ENCODE assay signal across 1 cellular context in the genomic region with DNA sequence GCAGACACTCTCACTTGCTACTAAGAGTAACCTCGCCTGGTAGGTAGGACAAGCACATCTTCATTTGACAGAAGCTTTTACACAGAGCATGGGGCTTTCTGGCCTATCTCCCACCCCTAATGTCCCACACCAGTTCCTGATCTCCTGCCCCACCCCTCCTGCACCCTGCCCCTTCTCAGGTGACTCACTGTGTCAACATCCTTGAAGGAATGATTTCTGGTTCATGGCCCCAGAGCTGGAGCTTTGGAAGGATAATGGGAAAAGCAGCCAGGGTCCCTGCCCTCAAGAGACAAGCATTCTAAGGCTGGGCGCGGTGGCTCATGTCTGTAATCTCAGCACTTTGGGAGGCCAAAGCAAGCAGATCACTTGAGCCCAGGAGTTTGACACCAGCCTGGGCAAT.
A peak's percentile ranks its signal among the peaks of the same experiment; 100 is the strongest.
TF ChIP-seq lines count a peak whose summit lies in the region.

No MANE protein-coding gene starts in this region.

TF ChIP-seq in HepG2, 621 proteins besides CTCF, POLR2A, EP300 and RAD21:
- TF ChIP-seq FOSL1 (CRISPR knock-in tag; IDR thresholded peaks at IDR 0.05; ENCODE audit: borderline replicate concordance) = peak; percentile 57; the same call in 1 of the 2 replicates
- TF ChIP-seq ZZZ3 (CRISPR knock-in tag; IDR thresholded peaks at IDR 0.05; ENCODE audit: borderline replicate concordance) = no peak
- no peak for TF ChIP-seq ZNF674 (CRISPR knock-in tag; IDR thresholded peaks at IDR 0.05; ENCODE audit: low read depth)
- no peak for TF ChIP-seq AKAP8 (CRISPR knock-in tag; IDR thresholded peaks at IDR 0.05)
- TF ChIP-seq FOXA1 (IDR thresholded peaks at IDR 0.05) = no peak
- 0 out of 2 replicates have a peak, but pooled peaks have one; percentile 14 for TF ChIP-seq FOXA1 (CRISPR knock-in tag; IDR thresholded peaks at IDR 0.05)
- TF ChIP-seq FOXA3 (CRISPR knock-in tag; IDR thresholded peaks at IDR 0.05) = 0 out of 2 replicates have a peak, but pooled peaks have one; percentile 31
- TF ChIP-seq FOSL2 (CRISPR knock-in tag; IDR thresholded peaks at IDR 0.05) = peak; percentile 78
- TF ChIP-seq, protein P1, sequence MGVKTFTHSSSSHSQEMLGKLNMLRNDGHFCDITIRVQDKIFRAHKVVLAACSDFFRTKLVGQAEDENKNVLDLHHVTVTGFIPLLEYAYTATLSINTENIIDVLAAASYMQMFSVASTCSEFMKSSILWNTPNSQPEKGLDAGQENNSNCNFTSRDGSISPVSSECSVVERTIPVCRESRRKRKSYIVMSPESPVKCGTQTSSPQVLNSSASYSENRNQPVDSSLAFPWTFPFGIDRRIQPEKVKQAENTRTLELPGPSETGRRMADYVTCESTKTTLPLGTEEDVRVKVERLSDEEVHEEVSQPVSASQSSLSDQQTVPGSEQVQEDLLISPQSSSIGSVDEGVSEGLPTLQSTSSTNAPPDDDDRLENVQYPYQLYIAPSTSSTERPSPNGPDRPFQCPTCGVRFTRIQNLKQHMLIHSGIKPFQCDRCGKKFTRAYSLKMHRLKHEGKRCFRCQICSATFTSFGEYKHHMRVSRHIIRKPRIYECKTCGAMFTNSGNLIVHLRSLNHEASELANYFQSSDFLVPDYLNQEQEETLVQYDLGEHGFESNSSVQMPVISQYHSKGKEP (CRISPR knock-in tag; IDR thresholded peaks at IDR 0.05) = no peak
- TF ChIP-seq, protein P2, sequence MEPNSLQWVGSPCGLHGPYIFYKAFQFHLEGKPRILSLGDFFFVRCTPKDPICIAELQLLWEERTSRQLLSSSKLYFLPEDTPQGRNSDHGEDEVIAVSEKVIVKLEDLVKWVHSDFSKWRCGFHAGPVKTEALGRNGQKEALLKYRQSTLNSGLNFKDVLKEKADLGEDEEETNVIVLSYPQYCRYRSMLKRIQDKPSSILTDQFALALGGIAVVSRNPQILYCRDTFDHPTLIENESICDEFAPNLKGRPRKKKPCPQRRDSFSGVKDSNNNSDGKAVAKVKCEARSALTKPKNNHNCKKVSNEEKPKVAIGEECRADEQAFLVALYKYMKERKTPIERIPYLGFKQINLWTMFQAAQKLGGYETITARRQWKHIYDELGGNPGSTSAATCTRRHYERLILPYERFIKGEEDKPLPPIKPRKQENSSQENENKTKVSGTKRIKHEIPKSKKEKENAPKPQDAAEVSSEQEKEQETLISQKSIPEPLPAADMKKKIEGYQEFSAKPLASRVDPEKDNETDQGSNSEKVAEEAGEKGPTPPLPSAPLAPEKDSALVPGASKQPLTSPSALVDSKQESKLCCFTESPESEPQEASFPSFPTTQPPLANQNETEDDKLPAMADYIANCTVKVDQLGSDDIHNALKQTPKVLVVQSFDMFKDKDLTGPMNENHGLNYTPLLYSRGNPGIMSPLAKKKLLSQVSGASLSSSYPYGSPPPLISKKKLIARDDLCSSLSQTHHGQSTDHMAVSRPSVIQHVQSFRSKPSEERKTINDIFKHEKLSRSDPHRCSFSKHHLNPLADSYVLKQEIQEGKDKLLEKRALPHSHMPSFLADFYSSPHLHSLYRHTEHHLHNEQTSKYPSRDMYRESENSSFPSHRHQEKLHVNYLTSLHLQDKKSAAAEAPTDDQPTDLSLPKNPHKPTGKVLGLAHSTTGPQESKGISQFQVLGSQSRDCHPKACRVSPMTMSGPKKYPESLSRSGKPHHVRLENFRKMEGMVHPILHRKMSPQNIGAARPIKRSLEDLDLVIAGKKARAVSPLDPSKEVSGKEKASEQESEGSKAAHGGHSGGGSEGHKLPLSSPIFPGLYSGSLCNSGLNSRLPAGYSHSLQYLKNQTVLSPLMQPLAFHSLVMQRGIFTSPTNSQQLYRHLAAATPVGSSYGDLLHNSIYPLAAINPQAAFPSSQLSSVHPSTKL (CRISPR knock-in tag; IDR thresholded peaks at IDR 0.05) = 0 out of 2 replicates have a peak, but pooled peaks have one; percentile 3
- TF ChIP-seq SPEN (CRISPR knock-in tag; IDR thresholded peaks at IDR 0.05; ENCODE audit: low read depth) = no peak
